In the genomic region with DNA sequence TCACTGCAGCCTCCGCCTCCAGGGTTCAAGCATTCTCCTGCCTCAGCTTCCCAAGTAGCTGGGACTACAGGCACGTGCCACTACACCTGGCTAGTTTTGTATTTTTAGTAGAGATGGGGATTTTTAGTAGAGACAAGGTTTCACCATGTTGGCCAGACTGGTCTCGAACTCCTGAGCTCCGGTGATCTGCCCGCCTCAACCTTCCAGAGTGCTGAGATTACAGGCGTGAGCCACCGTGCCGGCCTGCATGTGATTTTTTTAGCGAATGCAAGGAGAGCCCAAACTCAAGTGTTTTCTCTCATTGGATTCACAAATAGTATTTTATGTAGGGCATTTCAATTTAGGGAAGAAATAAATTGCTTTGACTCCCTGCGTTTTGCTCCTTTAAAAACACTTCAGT, we compare ENCODE assay signal across 1 cellular context.
TF ChIP-seq lines count a peak whose summit lies in the region.

No MANE protein-coding gene starts in this region.

TF ChIP-seq in GM12878, 131 proteins besides CTCF, POLR2A, EP300 and RAD21 (continued from another document):
- TF ChIP-seq, protein P1, sequence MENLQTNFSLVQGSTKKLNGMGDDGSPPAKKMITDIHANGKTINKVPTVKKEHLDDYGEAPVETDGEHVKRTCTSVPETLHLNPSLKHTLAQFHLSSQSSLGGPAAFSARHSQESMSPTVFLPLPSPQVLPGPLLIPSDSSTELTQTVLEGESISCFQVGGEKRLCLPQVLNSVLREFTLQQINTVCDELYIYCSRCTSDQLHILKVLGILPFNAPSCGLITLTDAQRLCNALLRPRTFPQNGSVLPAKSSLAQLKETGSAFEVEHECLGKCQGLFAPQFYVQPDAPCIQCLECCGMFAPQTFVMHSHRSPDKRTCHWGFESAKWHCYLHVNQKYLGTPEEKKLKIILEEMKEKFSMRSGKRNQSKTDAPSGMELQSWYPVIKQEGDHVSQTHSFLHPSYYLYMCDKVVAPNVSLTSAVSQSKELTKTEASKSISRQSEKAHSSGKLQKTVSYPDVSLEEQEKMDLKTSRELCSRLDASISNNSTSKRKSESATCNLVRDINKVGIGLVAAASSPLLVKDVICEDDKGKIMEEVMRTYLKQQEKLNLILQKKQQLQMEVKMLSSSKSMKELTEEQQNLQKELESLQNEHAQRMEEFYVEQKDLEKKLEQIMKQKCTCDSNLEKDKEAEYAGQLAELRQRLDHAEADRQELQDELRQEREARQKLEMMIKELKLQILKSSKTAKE (IDR thresholded peaks at IDR 0.05; ENCODE audit: low read depth, poor library complexity, severe bottlenecking) = no peak
- no peak for TF ChIP-seq SUPT20H (IDR thresholded peaks at IDR 0.05; ENCODE audit: borderline replicate concordance, control insufficient read depth, low read depth, low read length)
